Comparison of ENCODE assay signal across 8 cellular contexts in genomic region chr19:2495130-2495641, GRCh38. TPM values are rescaled to one million over a fixed set of nuclear protein-coding genes. Genes with fewer than 3 reads are reported as not detected.
DNase-seq lines count a peak whose midpoint lies in the region; ATAC-seq and TF ChIP-seq lines count a peak whose summit lies in the region.

No MANE protein-coding gene starts in this region.

- H3K14ac ChIP-seq in trophoblast cell (ENCODE audit: low read length): peak overlapping the region; percentile 95

- peak overlapping the region; percentile 94 for H4K8ac ChIP-seq in trophoblast cell (ENCODE audit: low read depth, low read length)

- H2AFZ ChIP-seq in trophoblast cell (ENCODE audit: insufficient read depth, low read length, poor library complexity): peak overlapping the region; percentile 79

- peaks cover 2% of the 10 kb centered on the region for H3K36me3 Mint-ChIP-seq in IgD-negative memory B cell
- no peaks in the 10 kb centered on the region for H3K36me3 Mint-ChIP-seq in activated naive CD8-positive, alpha-beta T cell treated with anti-CD3 and anti-CD28 coated beads for 36 hours

- H2BK120ac ChIP-seq in trophoblast cell (ENCODE audit: insufficient read depth, low read length, poor library complexity): peak overlapping the region; percentile 99

- H3K4me3 ChIP-seq in heart right ventricle: peak overlapping the region; percentile 16 to 72 (median 64)
- H3K4me3 ChIP-seq in trophoblast cell (ENCODE audit: low read depth, low read length): peak overlapping the region; percentile 25

- H2AK5ac ChIP-seq in trophoblast cell (ENCODE audit: low read length): peak overlapping the region; percentile 99

- H3K9me3 ChIP-seq in heart right ventricle (no peaks in the 10 kb centered on the region), trophoblast cell (ENCODE audit: insufficient read depth, low read depth, low read length) (peaks cover 13% of the 10 kb centered on the region)

- peak overlapping the region; percentile 99 for H2BK12ac ChIP-seq in trophoblast cell (ENCODE audit: low read length)

- no peaks in the 10 kb centered on the region for H3K9me3 Mint-ChIP-seq in IgD-negative memory B cell
- no peaks in the 10 kb centered on the region for H3K9me3 Mint-ChIP-seq in activated naive CD8-positive, alpha-beta T cell treated with anti-CD3 and anti-CD28 coated beads for 36 hours

- no peak overlapping the region for H3K23ac ChIP-seq in trophoblast cell (ENCODE audit: low read length)

- peak; percentile 84 to 94 (median 92) for ATAC-seq in heart right ventricle
- no peak for ATAC-seq in HG02885 (IDR thresholded peaks at IDR 0.05; ENCODE audit: poor library complexity, unreplicated experiment)
- no peak for ATAC-seq in HG03196 (IDR thresholded peaks at IDR 0.05; ENCODE audit: unreplicated experiment)

- peak overlapping the region; percentile 97 for H3K18ac ChIP-seq in trophoblast cell (ENCODE audit: low read length)

- peaks cover 10 to 40% (median 21%) of the 10 kb centered on the region in 9 donors for H3K4me1 ChIP-seq in heart right ventricle
- H3K4me1 ChIP-seq in trophoblast cell (ENCODE audit: control insufficient read depth in 1 of 2, insufficient read depth in 2 of 2, low read length in 2 of 2): peaks cover 40 to 59% of the 10 kb centered on the region in 2 experiments

- peaks cover 14 to 22% (median 15%) of the 10 kb centered on the region in 3 donors for H3K4me1 Mint-ChIP-seq in IgD-negative memory B cell
- H3K4me1 Mint-ChIP-seq in activated naive CD8-positive, alpha-beta T cell treated with anti-CD3 and anti-CD28 coated beads for 36 hours: peaks cover 20% of the 10 kb centered on the region

- H3K27ac ChIP-seq in heart right ventricle (peak overlapping the region; percentile 83 to 97 (median 92)), trophoblast cell (ENCODE audit: low read depth, low read length) (peak overlapping the region; percentile 78)

- peak overlapping the region; percentile 82 for H3K4ac ChIP-seq in trophoblast cell (ENCODE audit: low read depth, low read length)

- intact Hi-C loops in heart right ventricle (cut with DNase I): loop anchor here in 7 of 10 donors (2.0 to 5.0 kb wide), 5 partner anchors 16 to 48 kb away; no protein-coding TSS in a partner anchor

- WGBS in heart right ventricle, 2 donors: 0 to 2% methylated on average over 26 of the region's 26 CpGs
- WGBS in trophoblast cell (ENCODE audit: extremely low coverage, insufficient coverage, insufficient read length): no CpG with 5 or more reads among the region's 26 CpGs

- peaks cover 25% of the 10 kb centered on the region for H3K27me3 Mint-ChIP-seq in IgD-negative memory B cell
- peaks cover 42% of the 10 kb centered on the region for H3K27me3 Mint-ChIP-seq in activated naive CD8-positive, alpha-beta T cell treated with anti-CD3 and anti-CD28 coated beads for 36 hours

- H3K27me3 ChIP-seq in heart right ventricle (peaks cover 0 to 27% (median 0%) of the 10 kb centered on the region in 7 donors), trophoblast cell (ENCODE audit: insufficient read depth, low read length) (no peaks in the 10 kb centered on the region)

- peak overlapping the region; percentile 68 for H3K4me2 ChIP-seq in trophoblast cell (ENCODE audit: low read length)

- no peak overlapping the region for H3K9ac ChIP-seq in trophoblast cell (ENCODE audit: low read length)

- peak in 1 of 9 donors; percentile 10 for TF ChIP-seq CTCF in heart right ventricle (IDR thresholded peaks at IDR 0.05)

- peak overlapping the region; percentile 49 for H2BK5ac ChIP-seq in trophoblast cell (ENCODE audit: low read depth, low read length, poor library complexity)

- H3K27ac Mint-ChIP-seq in IgD-negative memory B cell: no peak overlapping the region
- H3K27ac Mint-ChIP-seq in activated naive CD8-positive, alpha-beta T cell treated with anti-CD3 and anti-CD28 coated beads for 36 hours: no peak overlapping the region

- peaks cover 11% of the 10 kb centered on the region for H3K79me2 ChIP-seq in trophoblast cell (ENCODE audit: control insufficient read depth, insufficient read depth, low read length, poor library complexity)

- H4K12ac ChIP-seq in trophoblast cell (ENCODE audit: low read depth, low read length): peak overlapping the region; percentile 71

- H3K36me3 ChIP-seq in heart right ventricle (no peaks in the 10 kb centered on the region), trophoblast cell (ENCODE audit: control insufficient read depth in 1 of 2, insufficient read depth in 2 of 2, low read length in 2 of 2) (no peaks in the 10 kb centered on the region)

- H4K91ac ChIP-seq in trophoblast cell (ENCODE audit: low read depth, low read length): peak overlapping the region; percentile 87

- H3K79me1 ChIP-seq in trophoblast cell (ENCODE audit: low read length): peaks cover 66% of the 10 kb centered on the region

- DNase-seq in DMS53 (lab: John Stamatoyannopoulos, UW) (peak; percentile 75), heart right ventricle (peak; percentile 83 to 89), trophoblast cell (peak; percentile 38 to 55), NCI-H2107 (lab: John Stamatoyannopoulos, UW) (no peak)
- no peak for DNase-seq in activated naive CD8-positive, alpha-beta T cell treated with anti-CD3 and anti-CD28 coated beads for 36 hours

- H3K4me3 Mint-ChIP-seq in IgD-negative memory B cell: peak overlapping the region; percentile 65 to 81 (median 75)
- H3K4me3 Mint-ChIP-seq in activated naive CD8-positive, alpha-beta T cell treated with anti-CD3 and anti-CD28 coated beads for 36 hours: peak overlapping the region; percentile 4

RNA-seq across cellular contexts. Expression of gene GADD45B, which starts 19.3 kb away (rescaled TPM):
- polyA plus RNA-seq in IgD-negative memory B cell (98.0 TPM), heart right ventricle (10 to 100 TPM; 81.4 to 95.2 TPM)
- total RNA-seq in activated naive CD8-positive, alpha-beta T cell treated with anti-CD3 and anti-CD28 coated beads for 36 hours: 10 to 100 TPM; 83.0 to 97.2 TPM
- 100 to 1,000 TPM in 2 of 10 donors, 10 to 100 TPM in 8; 19.6 to 297 (median 31.3) TPM for total RNA-seq in heart right ventricle
- polyA plus RNA-seq in trophoblast cell (2013): 89.4 and 93.2 TPM in 2 replicates

RNA-seq across cellular contexts. Expression of gene LMNB2, which starts 38.4 kb away (rescaled TPM):
- polyA plus RNA-seq in IgD-negative memory B cell (4.6 TPM), heart right ventricle (10 to 100 TPM in 1 of 2 donors, 1 to 10 TPM in 1; 9.1 to 18.8 TPM)
- total RNA-seq in activated naive CD8-positive, alpha-beta T cell treated with anti-CD3 and anti-CD28 coated beads for 36 hours: 100 to 1,000 TPM; 105 to 107 TPM
- total RNA-seq in heart right ventricle: 10 to 100 TPM in 6 of 10 donors, 1 to 10 TPM in 4; 7.5 to 21.2 (median 10.1) TPM
- polyA plus RNA-seq in trophoblast cell (2013): 103 and 105 TPM in 2 replicates

Comparison
In these comparisons a context has a peak if more than half of its experiments do, and no peak if none do; other contexts are left out.
1. DNase-seq: peak in DMS53 (single experiment), heart right ventricle (2 of 2) and trophoblast cell (2 of 2); none in activated naive CD8-positive, alpha-beta T cell treated with anti-CD3 and anti-CD28 coated beads for 36 hours (single experiment) and NCI-H2107 (single experiment).
2. ATAC-seq: peak in heart right ventricle (8 of 8); none in HG02885 (single experiment) and HG03196 (single experiment).
3. RNA of gene LMNB2, which starts 38.4 kb away (total RNA-seq): 105 to 107 TPM in activated naive CD8-positive, alpha-beta T cell treated with anti-CD3 and anti-CD28 coated beads for 36 hours; 7.5 to 21.2 TPM in heart right ventricle; every median in the first group is over 4 times any median in the second.